Comparison of ENCODE assay signal across 1 cellular context in genomic region chr5:1563617-1564181, GRCh38.
TF ChIP-seq lines count a peak whose summit lies in the region.

No MANE protein-coding gene starts in this region.

TF ChIP-seq in HEK293, 187 proteins besides CTCF, POLR2A, EP300 and RAD21 (continued from another document):
- TF ChIP-seq ZNF280D (tag by site-specific recombination; IDR thresholded peaks at IDR 0.05): no peak
- no peak for TF ChIP-seq YY1 (tag by site-specific recombination; IDR thresholded peaks at IDR 0.05)
- TF ChIP-seq ZNF302 (tag by site-specific recombination; IDR thresholded peaks at IDR 0.05; ENCODE audit: low read depth): no peak
- TF ChIP-seq, protein P1, sequence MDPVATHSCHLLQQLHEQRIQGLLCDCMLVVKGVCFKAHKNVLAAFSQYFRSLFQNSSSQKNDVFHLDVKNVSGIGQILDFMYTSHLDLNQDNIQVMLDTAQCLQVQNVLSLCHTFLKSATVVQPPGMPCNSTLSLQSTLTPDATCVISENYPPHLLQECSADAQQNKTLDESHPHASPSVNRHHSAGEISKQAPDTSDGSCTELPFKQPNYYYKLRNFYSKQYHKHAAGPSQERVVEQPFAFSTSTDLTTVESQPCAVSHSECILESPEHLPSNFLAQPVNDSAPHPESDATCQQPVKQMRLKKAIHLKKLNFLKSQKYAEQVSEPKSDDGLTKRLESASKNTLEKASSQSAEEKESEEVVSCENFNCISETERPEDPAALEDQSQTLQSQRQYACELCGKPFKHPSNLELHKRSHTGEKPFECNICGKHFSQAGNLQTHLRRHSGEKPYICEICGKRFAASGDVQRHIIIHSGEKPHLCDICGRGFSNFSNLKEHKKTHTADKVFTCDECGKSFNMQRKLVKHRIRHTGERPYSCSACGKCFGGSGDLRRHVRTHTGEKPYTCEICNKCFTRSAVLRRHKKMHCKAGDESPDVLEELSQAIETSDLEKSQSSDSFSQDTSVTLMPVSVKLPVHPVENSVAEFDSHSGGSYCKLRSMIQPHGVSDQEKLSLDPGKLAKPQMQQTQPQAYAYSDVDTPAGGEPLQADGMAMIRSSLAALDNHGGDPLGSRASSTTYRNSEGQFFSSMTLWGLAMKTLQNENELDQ (tag by site-specific recombination; IDR thresholded peaks at IDR 0.05; ENCODE audit: low read depth): no peak
- no peak for TF ChIP-seq ELK4 (IDR thresholded peaks at IDR 0.05; ENCODE audit: borderline replicate concordance, low read depth, low read length)
- TF ChIP-seq ZNF398 (tag by site-specific recombination; IDR thresholded peaks at IDR 0.05): 0 out of 2 replicates have a peak, but pooled peaks have one; percentile 11
